In the genomic region with DNA sequence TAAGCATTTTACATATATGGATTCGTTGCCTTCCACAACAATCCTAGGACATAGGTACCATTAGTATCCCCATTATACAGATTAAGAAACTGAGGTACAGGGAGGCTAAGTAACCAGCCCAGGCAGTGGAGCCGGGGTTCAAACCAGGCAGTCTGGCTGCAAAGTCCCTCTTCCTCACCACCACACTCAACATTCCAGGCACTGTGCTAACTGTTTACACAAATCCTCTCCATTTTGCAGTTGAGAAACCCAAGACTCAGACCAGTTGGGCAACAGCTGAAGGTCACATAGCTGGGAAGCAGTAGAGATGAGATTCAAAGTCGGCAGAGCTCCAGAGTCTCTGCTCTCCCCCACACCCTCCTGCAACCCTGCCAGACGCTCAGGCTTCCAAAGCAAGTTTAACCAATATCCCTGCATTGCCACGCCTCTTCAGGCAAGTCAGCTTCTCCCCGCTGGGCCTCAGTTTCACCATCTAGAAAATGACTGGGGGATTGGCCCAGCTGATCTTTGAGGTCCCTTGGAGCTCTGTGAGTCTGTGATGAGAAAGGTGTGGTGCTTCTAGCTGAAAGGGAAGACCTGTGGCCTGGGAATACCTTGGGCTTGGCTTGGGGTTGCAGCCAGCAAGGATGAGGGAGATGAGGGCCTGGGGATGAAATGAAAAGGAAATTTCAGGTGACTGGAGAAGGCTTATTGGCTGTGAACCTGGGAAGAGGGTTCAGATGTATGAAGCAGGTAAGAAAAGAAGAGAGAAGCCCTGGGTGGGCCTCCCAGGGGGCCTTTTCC, we compare ENCODE assay signal across 8 cellular contexts. TPM values are rescaled to one million over a fixed set of nuclear protein-coding genes. Genes with fewer than 3 reads are reported as not detected.
DNase-seq lines count a peak whose midpoint lies in the region; ATAC-seq, FAIRE-seq and TF ChIP-seq lines count a peak whose summit lies in the region.

No MANE protein-coding gene starts in this region.

- TF ChIP-seq CTCF in natural killer cell (IDR thresholded peaks at IDR 0.05): no peak
- no peak for TF ChIP-seq CTCF in K562 (IDR thresholded peaks at IDR 0.05 in 2 of 3, conservative IDR thresholded peaks at IDR 0.05 in 1 of 3; ENCODE audit: insufficient read depth in 2 of 3, low read depth in 1 of 3, low read length in 3 of 3)
- no peak for TF ChIP-seq CTCF in uterus (IDR thresholded peaks at IDR 0.05)

- no TSS peak for BruUV-seq in K562 (replicated peaks; lab: Mats Ljungman, UMichigan)

- in situ Hi-C loops in K562 (cut with MboI): no loop called here

- no peak overlapping the region for H3K4me3 ChIP-seq in K562
- no peak overlapping the region for H3K4me3 ChIP-seq in uterus

- CTCF ChIA-PET in K562 (lab: Yijun Ruan, JAX; ENCODE audit: low intra/inter-chr PET ratio): no interaction called here

- H3K27ac ChIP-seq in K562 (ENCODE audit: extremely low read depth, low read depth, low read length) (no peak overlapping the region), uterus (peak overlapping the region; percentile 85 to 87)

- H3K4me2 ChIP-seq in K562 (ENCODE audit: insufficient read depth, low read length): no peak overlapping the region

- H3K9me1 ChIP-seq in K562 (ENCODE audit: control insufficient read depth, insufficient read depth, low read length): no peaks in the 10 kb centered on the region

- no peak for FAIRE-seq in K562 (lab: Jason Lieb, UNC)

- H3K4me3 Mint-ChIP-seq in natural killer cell (no peak overlapping the region), memory B cell (no peak overlapping the region)
- no peak overlapping the region for H3K4me3 Mint-ChIP-seq in natural killer cell treated with Interleukin-12 subunit alpha and Interleukin-12 subunit beta and Interleukin-15 and Interleukin-18, amount 100 ng/mL, for 72 hours

- WGBS in K562 (ENCODE audit: insufficient coverage, low coverage, missing lambda C conversion rate): 53% methylated on average over 6 of the region's 6 CpGs

- DNase-seq in natural killer cell (peak; percentile 7), K562 (ENCODE audit: extremely low read depth in 1 of 4, low spot score in 3 of 4) (peak in 1 of 4 experiments; percentile 3), memory B cell (ENCODE audit: low spot score in 2 of 2) (no peak), uterus (peak; percentile 93 to 94), NCI-H1092 (lab: John Stamatoyannopoulos, UW) (no peak), LoVo (ENCODE audit: low spot score) (no peak)
- DNase-seq in natural killer cell treated with Interleukin-12 subunit alpha and Interleukin-12 subunit beta and Interleukin-15 and Interleukin-18, amount 100 ng/mL, for 72 hours (ENCODE audit: low spot score): no peak

- H3K27me3 ChIP-seq in K562 (ENCODE audit: control insufficient read depth in 2 of 2, insufficient read depth in 2 of 2, low read length in 2 of 2) (no peaks in the 10 kb centered on the region), uterus (no peaks in the 10 kb centered on the region)

- peaks cover 17 to 27% of the 10 kb centered on the region in 2 donors for H3K4me1 Mint-ChIP-seq in natural killer cell
- H3K4me1 Mint-ChIP-seq in natural killer cell treated with Interleukin-12 subunit alpha and Interleukin-12 subunit beta and Interleukin-15 and Interleukin-18, amount 100 ng/mL, for 72 hours (ENCODE audit: low read depth in 2 of 2): peaks cover 45 to 52% of the 10 kb centered on the region in 2 donors
- H3K4me1 Mint-ChIP-seq in memory B cell: peaks cover 77% of the 10 kb centered on the region

- H3K9me3 ChIP-seq in K562 (replicated peaks; ENCODE audit: control insufficient read depth, insufficient read depth, low read depth, low read length) (no peaks in the 10 kb centered on the region), uterus (no peaks in the 10 kb centered on the region)

- H3K4me1 ChIP-seq in K562 (replicated peaks in 1 of 2; ENCODE audit: control insufficient read depth in 2 of 2, insufficient read depth in 2 of 2, low read length in 2 of 2) (peaks cover 36 to 38% of the 10 kb centered on the region in 2 experiments), uterus (peaks cover 17 to 27% of the 10 kb centered on the region in 2 donors)

- H3K9ac ChIP-seq in K562 (ENCODE audit: insufficient read depth in 1 of 2, low read depth in 2 of 2, low read length in 2 of 2): peak overlapping the region in 1 of 2 experiments; percentile 11; a peak in 1 of 4 replicates

- H3K36me3 Mint-ChIP-seq in natural killer cell (no peaks in the 10 kb centered on the region), memory B cell (peaks cover 15% of the 10 kb centered on the region)
- no peaks in the 10 kb centered on the region for H3K36me3 Mint-ChIP-seq in natural killer cell treated with Interleukin-12 subunit alpha and Interleukin-12 subunit beta and Interleukin-15 and Interleukin-18, amount 100 ng/mL, for 72 hours

- no peaks in the 10 kb centered on the region for H4K20me1 ChIP-seq in K562 (replicated peaks; ENCODE audit: control insufficient read depth, insufficient read depth, low read length)

- H2AFZ ChIP-seq in K562 (ENCODE audit: low read depth, low read length): no peak overlapping the region

- intact Hi-C loops in natural killer cell (cut with micrococcal nuclease): no loop called here
- intact Hi-C loops in K562 (cut with micrococcal nuclease): no loop called here
- intact Hi-C loops in uterus (cut with DNase I; ENCODE audit: low total_unique reads): no loop called here

- POLR2A ChIA-PET in K562 (lab: Yijun Ruan, JAX): interaction anchor here (0.6 to 1.1 kb wide), 4 partner anchors 13 to 1314 kb away, joined by 3 read pairs; no protein-coding TSS in a partner anchor

- TF ChIP-seq RAD21 in K562 (CRISPR knock-in tag; conservative IDR thresholded peaks at IDR 0.05 in 1 of 2, IDR thresholded peaks at IDR 0.05 in 1 of 2): no peak

- ATAC-seq in natural killer cell: no peak
- no peak for ATAC-seq in natural killer cell treated with Interleukin-12 subunit alpha and Interleukin-12 subunit beta and Interleukin-15 and Interleukin-18, amount 100 ng/mL, for 72 hours
- no peak for ATAC-seq in K562
- no peak for ATAC-seq in memory B cell (ENCODE audit: low read depth)
- ATAC-seq in GM18520 (IDR thresholded peaks at IDR 0.05; ENCODE audit: unreplicated experiment): no peak

- no peaks in the 10 kb centered on the region for H3K9me3 Mint-ChIP-seq in natural killer cell
- no peaks in the 10 kb centered on the region for H3K9me3 Mint-ChIP-seq in natural killer cell treated with Interleukin-12 subunit alpha and Interleukin-12 subunit beta and Interleukin-15 and Interleukin-18, amount 100 ng/mL, for 72 hours
- no peaks in the 10 kb centered on the region for H3K9me3 Mint-ChIP-seq in memory B cell

- no peaks in the 10 kb centered on the region for H3K79me2 ChIP-seq in K562 (ENCODE audit: control insufficient read depth, insufficient read depth, low read length)

- H3K27ac Mint-ChIP-seq in natural killer cell (no peak overlapping the region), memory B cell (peak overlapping the region; percentile 48)
- peak overlapping the region in 1 of 2 donors; percentile 1 for H3K27ac Mint-ChIP-seq in natural killer cell treated with Interleukin-12 subunit alpha and Interleukin-12 subunit beta and Interleukin-15 and Interleukin-18, amount 100 ng/mL, for 72 hours

- TF ChIP-seq EP300 in K562 (IDR thresholded peaks at IDR 0.05; ENCODE audit: low read length): no peak

- TF ChIP-seq POLR2A in K562 (conservative IDR thresholded peaks at IDR 0.05) (no peak), uterus (IDR thresholded peaks at IDR 0.05) (no peak)

- H3K27me3 Mint-ChIP-seq in natural killer cell (ENCODE audit: low read depth in 2 of 2) (peaks cover 0 to 14% of the 10 kb centered on the region in 2 donors), memory B cell (no peaks in the 10 kb centered on the region)
- peaks cover 6 to 19% of the 10 kb centered on the region in 2 donors for H3K27me3 Mint-ChIP-seq in natural killer cell treated with Interleukin-12 subunit alpha and Interleukin-12 subunit beta and Interleukin-15 and Interleukin-18, amount 100 ng/mL, for 72 hours

- no peaks in the 10 kb centered on the region for H3K36me3 ChIP-seq in K562 (ENCODE audit: control insufficient read depth, insufficient read depth, low read length)
- no peaks in the 10 kb centered on the region for H3K36me3 ChIP-seq in uterus

RNA-seq across cellular contexts. Expression of gene CCR7, which starts 14.0 kb away (rescaled TPM):
- total RNA-seq in natural killer cell (1 to 10 TPM; 3.2 to 8.0 (median 6.6) TPM), K562 (2014; rRNA removed) (0.14 and 0.33 TPM in 2 replicates), K562 (2014; rRNA removed; fragmentation: Illumina TruSeq; extraction: Trizol) (0.13 and 0.22 TPM in 2 replicates), K562 (2015; rRNA removed; fragmentation: Illumina TruSeq; extraction: Trizol) (0.30 and 0.51 TPM in 2 replicates), K562 (2021) (1.1 and 1.3 TPM in 2 replicates), uterus (under 1 TPM in 1 of 4 donors, not detected in 3; 0.14 TPM)
- total RNA-seq in natural killer cell treated with Interleukin-12 subunit alpha and Interleukin-12 subunit beta and Interleukin-15 and Interleukin-18, amount 100 ng/mL, for 72 hours: 10 to 100 TPM; 65.7 to 71.1 TPM
- 0.62 and 2.8 TPM in 2 replicates for total RNA-seq in K562 (2011; cell fraction: chromatin; rRNA removed; ENCODE audit: low replicate concordance)
- 1.6 and 2.2 TPM in 2 replicates for total RNA-seq in K562 (2011; cell fraction: nucleolus; rRNA removed)
- total RNA-seq in K562 (2011; cell fraction: nucleoplasm; rRNA removed): 1.1 and 1.2 TPM in 2 replicates
- polyA plus RNA-seq in K562 (2011; rRNA removed) (0.46 and 1.4 TPM in 2 replicates), K562 (2014; fragmentation: Illumina TruSeq; extraction: Trizol) (0.48 and 0.73 TPM in 2 replicates), K562 (2014; fragmentation: Nextera tagmentation; extraction: Ambion mirVana) (1 to 10 TPM in 1 of 2 experiments, under 1 TPM in 1; 0.58 to 1.0 TPM), K562 (2014; rRNA removed) (0.32 and 0.56 TPM in 2 replicates)
- 0.83 and 6.2 TPM in 2 replicates for polyA plus RNA-seq in K562 (2011; cell fraction: cytosol; rRNA removed)
- polyA plus RNA-seq in K562 (2011; cell fraction: nucleus; rRNA removed): 0.28 and 2.5 TPM in 2 replicates
- 0.48 and 2.1 TPM in 2 replicates for polyA plus RNA-seq in K562 (2012)
- 1.1 and 4.7 TPM in 2 replicates for polyA minus RNA-seq in K562 (2011; rRNA and poly(A)+ RNA removed)
- polyA minus RNA-seq in K562 (2011; cell fraction: cytosol; rRNA and poly(A)+ RNA removed): 1.3 TPM in 1 of 2 replicates, not detected in the other
- 0.67 and 1.5 TPM in 2 replicates for polyA minus RNA-seq in K562 (2011; cell fraction: nucleus; rRNA and poly(A)+ RNA removed)

RNA-seq across cellular contexts. Expression of gene TNS4, which starts 49.9 kb away (rescaled TPM):
- total RNA-seq in natural killer cell (1 to 10 TPM in 1 of 3 donors, under 1 TPM in 2; 0.65 to 1.8 (median 0.94) TPM), K562 (2014; rRNA removed) (0.18 and 0.24 TPM in 2 replicates), K562 (2014; rRNA removed; fragmentation: Illumina TruSeq; extraction: Trizol) (0.06 and 0.11 TPM in 2 replicates), K562 (2015; rRNA removed; fragmentation: Illumina TruSeq; extraction: Trizol) (not detected in 2 replicates), K562 (2021) (0.73 and 0.78 TPM in 2 replicates), uterus (1 to 10 TPM in 1 of 4 donors, under 1 TPM in 2, not detected in 1; 0.09 to 2.6 (median 0.28) TPM)
- total RNA-seq in natural killer cell treated with Interleukin-12 subunit alpha and Interleukin-12 subunit beta and Interleukin-15 and Interleukin-18, amount 100 ng/mL, for 72 hours: 1 to 10 TPM in 1 of 2 donors, under 1 TPM in 1; 0.76 to 2.9 TPM
- total RNA-seq in K562 (2011; cell fraction: chromatin; rRNA removed; ENCODE audit: low replicate concordance): 2.1 and 5.8 TPM in 2 replicates
- 1.4 and 1.7 TPM in 2 replicates for total RNA-seq in K562 (2011; cell fraction: nucleolus; rRNA removed)
- 2.7 and 2.8 TPM in 2 replicates for total RNA-seq in K562 (2011; cell fraction: nucleoplasm; rRNA removed)
- polyA plus RNA-seq in K562 (2011; rRNA removed) (0.15 and 0.53 TPM in 2 replicates), K562 (2014; fragmentation: Illumina TruSeq; extraction: Trizol) (0.54 and 0.61 TPM in 2 replicates), K562 (2014; fragmentation: Nextera tagmentation; extraction: Ambion mirVana) (under 1 TPM; 0.04 to 0.07 TPM), K562 (2014; rRNA removed) (0.29 and 0.40 TPM in 2 replicates)
- polyA plus RNA-seq in K562 (2011; cell fraction: cytosol; rRNA removed): 0.09 and 0.89 TPM in 2 replicates
- polyA plus RNA-seq in K562 (2011; cell fraction: nucleus; rRNA removed): 0.38 and 4.1 TPM in 2 replicates
- 0.49 and 1.4 TPM in 2 replicates for polyA plus RNA-seq in K562 (2012)
- polyA minus RNA-seq in K562 (2011; rRNA and poly(A)+ RNA removed): 1.1 TPM in 1 of 2 replicates, not detected in the other
- polyA minus RNA-seq in K562 (2011; cell fraction: cytosol; rRNA and poly(A)+ RNA removed): 1.1 TPM in 1 of 2 replicates, not detected in the other
- 0.22 and 2.7 TPM in 2 replicates for polyA minus RNA-seq in K562 (2011; cell fraction: nucleus; rRNA and poly(A)+ RNA removed)

Comparison
In these comparisons a context has a peak if more than half of its experiments do, and no peak if none do; other contexts are left out.
1. DNase-seq: peak in natural killer cell (single experiment) and uterus (2 of 2); none in natural killer cell treated with Interleukin-12 subunit alpha and Interleukin-12 subunit beta and Interleukin-15 and Interleukin-18, amount 100 ng/mL, for 72 hours (single experiment), memory B cell (0 of 2), NCI-H1092 (single experiment) and LoVo (single experiment).
2. RNA of gene CCR7, which starts 14.0 kb away (total RNA-seq): 65.7 to 71.1 TPM in natural killer cell treated with Interleukin-12 subunit alpha and Interleukin-12 subunit beta and Interleukin-15 and Interleukin-18, amount 100 ng/mL, for 72 hours; 3.2 to 8.0 TPM in natural killer cell, 0.13 to 2.8 TPM in K562 and 0.14 TPM in uterus; every median in the first group is over 4 times any median in the second.